ENCODE assay signal across 15 cellular contexts in the genomic region with DNA sequence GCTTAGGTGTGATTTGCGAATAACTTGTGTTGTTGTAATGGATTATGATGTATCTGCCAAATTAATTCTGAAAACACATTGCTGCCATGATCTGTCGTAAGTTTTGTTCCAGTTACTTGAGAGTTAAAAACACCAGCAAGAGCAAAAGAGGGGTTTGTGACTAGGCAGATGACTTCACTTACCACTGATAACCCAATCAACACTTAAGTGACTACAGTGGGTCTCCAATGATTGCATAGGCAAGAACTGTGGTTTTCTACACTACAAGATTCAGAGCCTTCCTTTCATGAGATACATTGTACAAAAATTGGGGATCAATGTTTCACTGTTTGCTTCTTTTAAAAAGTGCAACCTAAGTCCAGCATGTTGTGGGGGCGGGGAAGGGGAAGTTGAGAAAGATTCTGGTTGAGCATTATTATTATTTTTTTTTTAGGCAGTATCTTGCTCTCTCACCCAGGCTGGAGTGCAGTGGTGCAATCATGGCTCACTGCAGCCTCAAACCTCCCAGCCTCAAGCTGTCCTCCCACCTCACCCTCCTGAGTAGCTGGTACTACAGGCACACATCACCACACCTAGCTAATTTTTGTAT. TPM values are rescaled to one million over a fixed set of nuclear protein-coding genes. Genes with fewer than 3 reads are reported as not detected.
A peak's percentile ranks its signal among the peaks of the same experiment; 100 is the strongest.
DNase-seq lines count a peak whose midpoint lies in the region; ATAC-seq and TF ChIP-seq lines count a peak whose summit lies in the region.
"Had no signal": no experiment of that assay in that cellular context is flagged by ENCODE, and none has a peak within 500 bp of the region (broad histone marks: within the 10 kb centered on the region; RNA-seq: fewer than 3 reads in every experiment).

No MANE protein-coding gene starts in this region.

- H3K27ac Mint-ChIP-seq in CD14-positive monocyte (peak overlapping the region; percentile 91 to 100 (median 99)), Caco-2 (ENCODE audit: unreplicated experiment) (no peak overlapping the region)
- peak overlapping the region; percentile 69 to 99 for H3K27ac Mint-ChIP-seq in effector memory CD8-positive, alpha-beta T cell

- CTCF ChIA-PET in Caco-2 (lab: Charles Lee): no interaction called here

- peaks cover 12 to 17% of the 10 kb centered on the region in 2 donors for H3K36me3 Mint-ChIP-seq in CD14-positive monocyte
- peaks cover 13% of the 10 kb centered on the region for H3K36me3 Mint-ChIP-seq in Caco-2 (ENCODE audit: insufficient read depth, unreplicated experiment)
- H3K36me3 Mint-ChIP-seq in effector memory CD8-positive, alpha-beta T cell (ENCODE audit: insufficient read depth): peaks cover 42% of the 10 kb centered on the region

- TF ChIP-seq EP300 in tibial nerve (IDR thresholded peaks at IDR 0.05): no peak

- peaks cover 0 to 3% (median 0%) of the 10 kb centered on the region in 7 donors for H3K9me3 Mint-ChIP-seq in CD14-positive monocyte
- no peaks in the 10 kb centered on the region for H3K9me3 Mint-ChIP-seq in Caco-2 (ENCODE audit: unreplicated experiment)
- H3K9me3 Mint-ChIP-seq in effector memory CD8-positive, alpha-beta T cell: no peaks in the 10 kb centered on the region
- H3K9me3 Mint-ChIP-seq: nephron had no signal

- no peak overlapping the region for H3K27ac ChIP-seq in tibial nerve
- no peak overlapping the region for H3K27ac ChIP-seq in smooth muscle cell (ENCODE audit: low read depth)
- H3K27ac ChIP-seq: GM23248, PC-9 had no signal

- peaks cover 35% of the 10 kb centered on the region for H3K4me1 ChIP-seq in Caco-2
- H3K4me1 ChIP-seq in tibial nerve: peaks cover 0 to 35% (median 4%) of the 10 kb centered on the region in 4 donors
- H3K4me1 ChIP-seq in smooth muscle cell (ENCODE audit: low read depth): peaks cover 4% of the 10 kb centered on the region

- intact Hi-C loops in CD14-positive monocyte (cut with micrococcal nuclease) (loop anchor here (5.0 to 10.0 kb wide), 5 partner anchors 58 to 178 kb away; no protein-coding TSS in a partner anchor), Caco-2 (cut with micrococcal nuclease; ENCODE audit: unreplicated experiment) (loop anchor here (10.0 kb wide), 1 partner anchor 238 kb away; no protein-coding TSS in a partner anchor)

- no peaks in the 10 kb centered on the region for H3K9me3 ChIP-seq in Caco-2
- no peaks in the 10 kb centered on the region for H3K9me3 ChIP-seq in tibial nerve
- no peaks in the 10 kb centered on the region for H3K9me3 ChIP-seq in smooth muscle cell (replicated peaks; ENCODE audit: low read depth)

- TF ChIP-seq CTCF in CD14-positive monocyte (IDR thresholded peaks at IDR 0.05) (no peak), Caco-2 (IDR thresholded peaks at IDR 0.05; ENCODE audit: insufficient read depth in 1 of 2, low read depth in 1 of 2, low read length in 1 of 2, severe bottlenecking in 1 of 2, unreplicated experiment in 1 of 2) (no peak), tibial nerve (IDR thresholded peaks at IDR 0.05) (no peak), smooth muscle cell (IDR thresholded peaks at IDR 0.05; ENCODE audit: borderline replicate concordance, insufficient read depth, poor library complexity, severe bottlenecking) (no peak)

- DNase-seq in CD14-positive monocyte (ENCODE audit: low spot score): peak; percentile 48
- no peak for DNase-seq in Caco-2
- DNase-seq in SIG-M5 (lab: John Stamatoyannopoulos, UW): peak; percentile 57
- DNase-seq in effector memory CD8-positive, alpha-beta T cell: no peak
- DNase-seq in EL: no peak
- no peak for DNase-seq in SHP77 treated with DMSO at 0.1 percent for 48 hours (lab: John Stamatoyannopoulos, UW)
- no peak for DNase-seq in tibial nerve (ENCODE audit: low spot score in 2 of 2)
- DNase-seq in smooth muscle cell (lab: John Stamatoyannopoulos, UW; ENCODE audit: unreplicated experiment): no peak
- DNase-seq: amniotic stem cell, cerebellar nuclear complex, foreskin fibroblast, GM23248, NCI-H1930, PC-9 had no signal

- POLR2A ChIA-PET in Caco-2 (lab: Charles Lee): no interaction called here

- H3K9ac ChIP-seq in smooth muscle cell (ENCODE audit: low read depth): no peak overlapping the region
- H3K9ac ChIP-seq: GM23248 had no signal

- no peaks in the 10 kb centered on the region for H3K36me3 ChIP-seq in Caco-2 (ENCODE audit: control insufficient read depth, insufficient read depth, low read length)
- no peaks in the 10 kb centered on the region for H3K36me3 ChIP-seq in tibial nerve
- H3K36me3 ChIP-seq in smooth muscle cell (ENCODE audit: low read depth): no peaks in the 10 kb centered on the region

- H3K79me2 ChIP-seq in smooth muscle cell (ENCODE audit: low read depth): no peaks in the 10 kb centered on the region

- H3K27me3 Mint-ChIP-seq in CD14-positive monocyte (ENCODE audit: low read depth in 3 of 3) (no peaks in the 10 kb centered on the region), Caco-2 (ENCODE audit: insufficient read depth, unreplicated experiment) (no peaks in the 10 kb centered on the region)
- no peaks in the 10 kb centered on the region for H3K27me3 Mint-ChIP-seq in effector memory CD8-positive, alpha-beta T cell

- H3K4me1 Mint-ChIP-seq in CD14-positive monocyte: peaks cover 70% of the 10 kb centered on the region
- peaks cover 21% of the 10 kb centered on the region for H3K4me1 Mint-ChIP-seq in Caco-2 (ENCODE audit: low read depth, unreplicated experiment)
- H3K4me1 Mint-ChIP-seq in effector memory CD8-positive, alpha-beta T cell (ENCODE audit: low read depth in 2 of 2): peaks cover 65 to 75% of the 10 kb centered on the region in 2 donors

- H4K20me1 ChIP-seq in smooth muscle cell (ENCODE audit: low read depth): no peaks in the 10 kb centered on the region

- ATAC-seq in effector memory CD8-positive, alpha-beta T cell (replicated peaks): no peak

- H3K4me3 Mint-ChIP-seq in CD14-positive monocyte (peak overlapping the region; percentile 31 to 98), Caco-2 (ENCODE audit: unreplicated experiment) (peak overlapping the region; percentile 79)
- peak overlapping the region; percentile 94 for H3K4me3 Mint-ChIP-seq in effector memory CD8-positive, alpha-beta T cell

- H3K4me2 ChIP-seq in smooth muscle cell: no peak overlapping the region
- H3K4me2 ChIP-seq: PC-9 had no signal

- BruUV-seq in Caco-2 (replicated peaks; lab: Mats Ljungman, UMichigan): no TSS peak

- no peak overlapping the region for H3K4me3 ChIP-seq in Caco-2 (ENCODE audit: low read depth, low read length)
- H3K4me3 ChIP-seq in tibial nerve: no peak overlapping the region
- H3K4me3 ChIP-seq in smooth muscle cell: no peak overlapping the region
- H3K4me3 ChIP-seq: GM23248, PC-9 had no signal

- H3K27me3 ChIP-seq in Caco-2 (replicated peaks; ENCODE audit: control insufficient read depth, insufficient read depth, low read length) (no peaks in the 10 kb centered on the region), tibial nerve (no peaks in the 10 kb centered on the region), smooth muscle cell (ENCODE audit: low read depth) (peaks cover 12% of the 10 kb centered on the region)

- no peak for TF ChIP-seq POLR2A in tibial nerve (IDR thresholded peaks at IDR 0.05)

- no peaks in the 10 kb centered on the region for H3F3A ChIP-seq in smooth muscle cell (ENCODE audit: low read depth)

- WGBS in tibial nerve, 2 donors: 85 to 89% methylated on average over 3 of the region's 3 CpGs
- 88% methylated on average over 3 of the region's 3 CpGs for WGBS in smooth muscle cell (ENCODE audit: low lambda C conversion rate)

- no peak overlapping the region for H2AFZ ChIP-seq in smooth muscle cell (ENCODE audit: low read depth)
- H2AFZ ChIP-seq: GM23248, PC-9 had no signal

RNA-seq across cellular contexts. Expression of gene IQGAP2, which starts 3.6 kb away (rescaled TPM):
- polyA plus RNA-seq in CD14-positive monocyte (10 to 100 TPM; 21.4 to 35.4 TPM), smooth muscle cell (5.7 and 7.3 TPM in 2 replicates)
- total RNA-seq in Caco-2 (2022) (85.6 and 89.4 TPM in 2 replicates), tibial nerve (10 to 100 TPM; 42.8 to 58.2 (median 52.3) TPM), smooth muscle cell (10.7 and 16.6 TPM in 2 replicates)
- total RNA-seq: GM23248, PC-9 had no signal

Comparison
In these comparisons a context has a peak if more than half of its experiments do, and no peak if none do; other contexts are left out.
1. DNase-seq: peak in CD14-positive monocyte (single experiment) and SIG-M5 (single experiment); none in Caco-2 (0 of 2), effector memory CD8-positive, alpha-beta T cell (0 of 3), EL (single experiment), SHP77 treated with DMSO at 0.1 percent for 48 hours (single experiment), tibial nerve (0 of 2) and smooth muscle cell (single experiment).
2. Peak in every context shown above with its lines, with median percentiles within 50 percentile points of each other: H3K4me3 Mint-ChIP-seq.